In the genomic region with DNA sequence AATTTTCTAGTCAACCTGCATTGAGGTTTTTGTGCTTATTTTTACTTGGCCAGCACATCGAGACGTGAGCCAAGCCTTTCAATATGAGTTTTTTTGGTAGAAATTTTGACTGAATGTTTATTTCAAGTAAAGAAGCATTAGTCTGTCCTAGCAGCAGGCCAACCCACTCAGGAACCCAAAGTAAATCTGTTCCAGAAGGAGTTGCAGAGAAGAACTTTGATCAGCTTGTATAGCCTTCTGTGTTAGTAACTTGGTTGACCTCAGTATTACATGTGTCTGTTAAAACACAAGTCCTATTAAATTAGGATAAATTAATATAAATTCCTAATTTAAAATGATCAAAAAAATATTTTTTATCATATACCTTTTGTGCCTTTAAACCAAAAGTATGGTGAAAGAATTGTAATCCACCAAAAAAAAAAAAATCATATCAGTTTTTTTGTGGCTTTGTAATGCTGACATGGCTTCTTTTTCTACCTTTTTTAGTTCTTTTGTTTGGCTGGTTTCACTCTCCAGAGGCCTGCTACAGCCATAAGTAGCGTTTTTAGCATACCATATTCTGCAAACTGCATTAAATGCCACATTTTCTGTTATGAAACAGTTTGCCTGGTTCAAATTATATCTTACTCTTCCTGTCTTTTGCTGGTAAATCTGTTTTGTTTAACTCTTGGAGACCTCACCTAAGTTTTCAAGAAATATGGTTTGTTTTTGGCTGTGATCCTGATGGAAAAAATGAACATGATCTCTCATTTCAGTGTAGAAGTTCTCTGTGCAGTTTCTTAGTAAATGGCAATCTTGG, we compare ENCODE assay signal across 1 cellular context.
TF ChIP-seq lines count a peak whose summit lies in the region.

No MANE protein-coding gene starts in this region.

TF ChIP-seq in SK-N-SH treated with all-trans-retinoic acid at 6 μM for 48 hours, 23 proteins besides CTCF, POLR2A, EP300 and RAD21 (continued from another document):
- TF ChIP-seq, protein P1, sequence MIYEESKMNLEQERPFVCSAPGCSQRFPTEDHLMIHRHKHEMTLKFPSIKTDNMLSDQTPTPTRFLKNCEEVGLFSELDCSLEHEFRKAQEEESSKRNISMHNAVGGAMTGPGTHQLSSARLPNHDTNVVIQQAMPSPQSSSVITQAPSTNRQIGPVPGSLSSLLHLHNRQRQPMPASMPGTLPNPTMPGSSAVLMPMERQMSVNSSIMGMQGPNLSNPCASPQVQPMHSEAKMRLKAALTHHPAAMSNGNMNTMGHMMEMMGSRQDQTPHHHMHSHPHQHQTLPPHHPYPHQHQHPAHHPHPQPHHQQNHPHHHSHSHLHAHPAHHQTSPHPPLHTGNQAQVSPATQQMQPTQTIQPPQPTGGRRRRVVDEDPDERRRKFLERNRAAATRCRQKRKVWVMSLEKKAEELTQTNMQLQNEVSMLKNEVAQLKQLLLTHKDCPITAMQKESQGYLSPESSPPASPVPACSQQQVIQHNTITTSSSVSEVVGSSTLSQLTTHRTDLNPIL (CRISPR knock-in tag; IDR thresholded peaks at IDR 0.05; ENCODE audit: low read depth): no peak
TF ChIP-seq in SK-N-SH treated with all-trans-retinoic acid at 6 μM for 48 hours: peak in this region for 0.
